In the genomic region with DNA sequence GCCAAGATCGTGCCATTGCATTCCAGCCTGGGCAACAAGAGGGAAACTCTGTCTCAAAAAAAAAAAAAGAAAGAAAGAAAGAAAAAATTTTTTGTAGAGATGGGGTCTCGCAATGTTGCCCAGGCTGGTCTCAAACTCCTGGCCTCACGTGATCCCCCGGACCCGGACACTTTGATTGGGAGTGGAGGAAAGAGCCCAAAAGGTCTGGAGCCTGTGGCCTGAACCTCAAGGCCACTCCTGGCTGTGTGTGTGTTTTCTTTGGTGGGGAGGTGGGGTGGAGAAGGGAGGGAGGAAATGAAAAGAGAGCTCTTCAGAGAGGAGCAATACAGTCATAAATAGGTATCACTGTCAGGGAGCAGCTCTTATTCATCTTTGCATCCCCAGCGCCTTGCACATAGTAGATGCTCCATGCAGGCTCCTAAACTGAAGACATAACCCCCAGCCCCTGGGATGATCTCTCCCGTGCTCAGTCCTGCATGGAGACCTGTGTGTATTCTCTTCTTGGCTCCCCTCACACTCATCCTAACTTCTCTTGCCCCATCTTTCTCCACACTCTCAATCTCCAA, we compare ENCODE assay signal across 28 cellular contexts.
"Had no signal": no experiment of that assay in that cellular context is flagged by ENCODE, and none has a peak within 500 bp of the region (broad histone marks: within the 10 kb centered on the region; RNA-seq: fewer than 3 reads in every experiment).

No MANE protein-coding gene starts in this region.

- H3K4me3 Mint-ChIP-seq: activated CD4-positive, alpha-beta memory T cell treated with anti-CD3 and anti-CD28 coated beads, Interleukin-2, amount 10 ng/mL, durations not matched to agents 7 days and 5 days; activated CD4-positive, alpha-beta T cell treated with anti-CD3 and anti-CD28 coated beads for 36 hours; activated CD4-positive, alpha-beta T cell treated with anti-CD3 and anti-CD28 coated beads, Interleukin-2, amount 10 ng/mL, durations not matched to agents 7 days and 5 days; activated naive CD8-positive, alpha-beta T cell treated with anti-CD3 and anti-CD28 coated beads for 36 hours; activated naive CD8-positive, alpha-beta T cell treated with anti-CD3 and anti-CD28 coated beads, Interleukin-2, amount 50 U/mL, for 24 hours; activated T-cell treated with anti-CD3 and anti-CD28 coated beads, Interleukin-2, amount 50 U/mL, for 24 hours; activated T-cell treated with anti-CD3 and anti-CD28 coated beads, Interleukin-2, amount 50 U/mL, for 72 hours had no signal

- DNase-seq: activated CD4-positive, alpha-beta memory T cell treated with anti-CD3 and anti-CD28 coated beads, Interleukin-2, amount 10 ng/mL, durations not matched to agents 7 days and 5 days; activated CD4-positive, alpha-beta T cell treated with anti-CD3 and anti-CD28 coated beads for 36 hours; activated CD4-positive, alpha-beta T cell treated with anti-CD3 and anti-CD28 coated beads, Interleukin-2, amount 10 ng/mL, durations not matched to agents 7 days and 5 days; activated CD4-positive, alpha-beta T cell treated with anti-CD3 and anti-CD28 coated beads, Interleukin-2, amount 50 U/mL, for 4 hours; activated CD4-positive, CD25-positive, alpha-beta regulatory T cell; activated CD4-positive, CD25-positive, alpha-beta regulatory T cell treated with anti-CD3 and anti-CD28 coated beads, Interleukin-2, amount 50 U/mL, for 72 hours; activated CD8-positive, alpha-beta memory T cell treated with anti-CD3 and anti-CD28 coated beads, Interleukin-2, amount 50 U/mL, for 48 hours; activated gamma-delta T cell; activated naive CD4-positive, alpha-beta T cell; activated naive CD4-positive, alpha-beta T cell treated with anti-CD3 and anti-CD28 coated beads, Interleukin-2, amount 50 U/mL, for 16 hours; activated naive CD8-positive, alpha-beta T cell treated with anti-CD3 and anti-CD28 coated beads for 36 hours; activated naive CD8-positive, alpha-beta T cell treated with anti-CD3 and anti-CD28 coated beads, Interleukin-2, amount 50 U/mL, for 24 hours; activated T-cell treated with anti-CD3 and anti-CD28 coated beads for 4 hours; activated T-cell treated with anti-CD3 and anti-CD28 coated beads, Interleukin-2, amount 50 U/mL, for 24 hours; activated T-cell treated with anti-CD3 and anti-CD28 coated beads, Interleukin-2, amount 50 U/mL, for 72 hours; adrenal gland; amygdala; aorta; body of pancreas; colonic mucosa; effector CD8-positive, alpha-beta T cell; foreskin fibroblast; head of caudate nucleus; T-helper 1 cell; T-helper 2 cell had no signal

- H3K27me3 ChIP-seq: adrenal gland, body of pancreas, colonic mucosa had no signal

- H3K9me3 ChIP-seq: adrenal gland, body of pancreas, colonic mucosa had no signal

- H3K9me3 Mint-ChIP-seq: activated CD4-positive, alpha-beta T cell treated with anti-CD3 and anti-CD28 coated beads, Interleukin-2, amount 10 ng/mL, durations not matched to agents 7 days and 5 days; activated naive CD8-positive, alpha-beta T cell treated with anti-CD3 and anti-CD28 coated beads for 36 hours; activated naive CD8-positive, alpha-beta T cell treated with anti-CD3 and anti-CD28 coated beads, Interleukin-2, amount 50 U/mL, for 24 hours; activated T-cell treated with anti-CD3 and anti-CD28 coated beads, Interleukin-2, amount 50 U/mL, for 24 hours had no signal

- H3K4me1 Mint-ChIP-seq: activated CD4-positive, alpha-beta memory T cell treated with anti-CD3 and anti-CD28 coated beads, Interleukin-2, amount 10 ng/mL, durations not matched to agents 7 days and 5 days; activated CD4-positive, alpha-beta T cell treated with anti-CD3 and anti-CD28 coated beads for 36 hours; activated CD4-positive, alpha-beta T cell treated with anti-CD3 and anti-CD28 coated beads, Interleukin-2, amount 10 ng/mL, durations not matched to agents 7 days and 5 days; activated naive CD8-positive, alpha-beta T cell treated with anti-CD3 and anti-CD28 coated beads, Interleukin-2, amount 50 U/mL, for 24 hours had no signal

- H3K4me1 ChIP-seq: colonic mucosa had no signal

- FAIRE-seq: endometrium, frontal cortex had no signal

- H3K36me3 ChIP-seq: adrenal gland, colonic mucosa had no signal

- ATAC-seq: activated CD4-positive, alpha-beta T cell treated with anti-CD3 and anti-CD28 coated beads for 36 hours; activated naive CD8-positive, alpha-beta T cell treated with anti-CD3 and anti-CD28 coated beads, Interleukin-2, amount 50 U/mL, for 24 hours; activated T-cell treated with anti-CD3 and anti-CD28 coated beads, Interleukin-2, amount 50 U/mL, for 72 hours; body of pancreas; esophagus mucosa had no signal

- H3K4me3 ChIP-seq: adrenal gland, body of pancreas, colonic mucosa had no signal

- H3K27ac Mint-ChIP-seq: activated CD4-positive, alpha-beta memory T cell treated with anti-CD3 and anti-CD28 coated beads, Interleukin-2, amount 10 ng/mL, durations not matched to agents 7 days and 5 days; activated CD4-positive, alpha-beta T cell treated with anti-CD3 and anti-CD28 coated beads for 36 hours; activated CD4-positive, alpha-beta T cell treated with anti-CD3 and anti-CD28 coated beads, Interleukin-2, amount 10 ng/mL, durations not matched to agents 7 days and 5 days; activated naive CD8-positive, alpha-beta T cell treated with anti-CD3 and anti-CD28 coated beads for 36 hours; activated naive CD8-positive, alpha-beta T cell treated with anti-CD3 and anti-CD28 coated beads, Interleukin-2, amount 50 U/mL, for 24 hours; activated T-cell treated with anti-CD3 and anti-CD28 coated beads, Interleukin-2, amount 50 U/mL, for 24 hours; activated T-cell treated with anti-CD3 and anti-CD28 coated beads, Interleukin-2, amount 50 U/mL, for 72 hours had no signal

- H3K27ac ChIP-seq: adrenal gland, body of pancreas, colonic mucosa had no signal

- H3K36me3 Mint-ChIP-seq: activated naive CD8-positive, alpha-beta T cell treated with anti-CD3 and anti-CD28 coated beads for 36 hours had no signal
